16 cellular contexts compared by ENCODE assay signal in genomic region chr9:8337834-8338233, GRCh38.
"Had no signal": no experiment of that assay in that cellular context is flagged by ENCODE, and none has a peak within 500 bp of the region (broad histone marks: within the 10 kb centered on the region; RNA-seq: fewer than 3 reads in every experiment).

No MANE protein-coding gene starts in this region.

- H3K36me3 Mint-ChIP-seq: naive thymus-derived CD8-positive, alpha-beta T cell had no signal

- H3K27me3 Mint-ChIP-seq: stimulated activated naive CD8-positive, alpha-beta T cell treated with anti-CD3 and anti-CD28 coated beads, Interleukin-15, amount 100 ng/mL, for 72 hours had no signal

- H3K27me3 ChIP-seq: left lung, right atrium auricular region, spleen, thyroid gland, vagina had no signal

- H3K4me3 Mint-ChIP-seq: effector memory CD8-positive, alpha-beta T cell; naive thymus-derived CD8-positive, alpha-beta T cell; neural crest cell; stimulated activated naive CD8-positive, alpha-beta T cell treated with anti-CD3 and anti-CD28 coated beads, Interleukin-15, amount 100 ng/mL, for 72 hours had no signal

- H3K27ac ChIP-seq: left lung, prostate gland, right atrium auricular region, skin epidermis, spleen, thyroid gland, vagina had no signal

- H3K4me1 ChIP-seq: left lung, prostate gland, right atrium auricular region, spleen, thyroid gland, vagina had no signal

- H3K4me3 ChIP-seq: left lung, prostate gland, right atrium auricular region, skin epidermis, spleen, thyroid gland, vagina had no signal

- DNase-seq: cerebellar nuclear complex; cortex of kidney; effector memory CD8-positive, alpha-beta T cell; left lung; midbrain; naive thymus-derived CD8-positive, alpha-beta T cell; spleen; stimulated activated naive CD4-positive, alpha-beta T cell; stimulated activated naive CD8-positive, alpha-beta T cell treated with anti-CD3 and anti-CD28 coated beads, Interleukin-15, amount 100 ng/mL, for 72 hours; thyroid gland; trophoblast cell had no signal

- H3K9me3 Mint-ChIP-seq: effector memory CD8-positive, alpha-beta T cell; naive thymus-derived CD8-positive, alpha-beta T cell; stimulated activated naive CD8-positive, alpha-beta T cell treated with anti-CD3 and anti-CD28 coated beads, Interleukin-15, amount 100 ng/mL, for 72 hours had no signal

- H3K9me3 ChIP-seq: left lung, prostate gland, right atrium auricular region, spleen, thyroid gland, vagina had no signal

- H3K27ac Mint-ChIP-seq: effector memory CD8-positive, alpha-beta T cell; naive thymus-derived CD8-positive, alpha-beta T cell; stimulated activated naive CD8-positive, alpha-beta T cell treated with anti-CD3 and anti-CD28 coated beads, Interleukin-15, amount 100 ng/mL, for 72 hours had no signal

- ATAC-seq: effector memory CD8-positive, alpha-beta T cell; left lung; naive thymus-derived CD8-positive, alpha-beta T cell; stimulated activated naive CD8-positive, alpha-beta T cell treated with anti-CD3 and anti-CD28 coated beads, Interleukin-15, amount 100 ng/mL, for 72 hours had no signal

- H3K4me1 Mint-ChIP-seq: naive thymus-derived CD8-positive, alpha-beta T cell; neural crest cell; stimulated activated naive CD8-positive, alpha-beta T cell treated with anti-CD3 and anti-CD28 coated beads, Interleukin-15, amount 100 ng/mL, for 72 hours had no signal

- H3K36me3 ChIP-seq: left lung, prostate gland, right atrium auricular region, spleen, thyroid gland, vagina had no signal
